In the genomic region with DNA sequence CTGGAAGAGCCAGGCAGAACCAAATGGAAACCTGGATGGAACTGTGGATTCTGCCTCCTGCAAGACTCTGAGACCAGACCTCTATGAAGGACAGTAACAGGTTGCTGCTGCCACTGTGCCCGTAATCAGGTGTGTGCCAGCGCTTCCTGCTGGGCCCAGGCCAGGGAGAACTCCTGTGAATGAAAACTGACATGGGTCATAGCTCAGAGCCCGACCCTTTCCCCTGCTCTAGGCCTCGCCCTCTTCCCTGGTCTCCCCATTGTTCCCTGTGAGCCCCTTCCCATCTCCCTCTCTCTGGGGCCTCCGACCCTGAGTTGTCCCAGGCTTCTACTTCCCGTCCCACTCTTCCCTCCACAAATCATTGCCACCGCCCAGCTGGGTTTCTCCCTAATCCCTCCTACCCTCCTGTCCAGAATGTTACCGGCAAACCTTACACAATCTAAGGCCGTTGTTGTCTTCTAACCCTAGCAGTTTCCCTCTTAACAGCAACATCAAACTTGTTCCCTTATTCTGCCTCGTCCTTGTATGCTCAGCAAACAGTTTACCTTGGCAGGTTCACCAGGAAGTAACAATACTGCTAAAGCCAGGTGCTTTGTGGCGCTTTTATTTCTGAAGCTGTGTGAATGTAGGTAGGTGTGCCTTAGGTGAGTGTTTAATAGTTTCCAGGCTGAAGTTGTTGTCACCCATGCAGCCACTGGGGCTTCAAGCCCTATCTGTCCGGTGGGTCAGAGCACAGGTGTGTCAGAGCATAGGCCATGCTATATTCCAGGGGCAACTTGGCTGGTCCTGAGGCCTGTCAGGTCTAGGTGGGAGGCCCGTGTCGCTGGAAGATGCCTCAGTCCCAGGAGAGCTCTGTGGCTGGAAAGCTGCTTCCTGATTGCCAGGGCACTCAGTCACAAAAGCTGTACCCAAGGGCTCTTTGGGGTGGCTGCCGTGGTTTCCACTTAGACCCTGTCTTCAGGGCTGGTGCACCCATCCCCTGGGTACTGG, we compare ENCODE assay signal across 12 cellular contexts. TPM values are rescaled to one million over a fixed set of nuclear protein-coding genes. Genes with fewer than 3 reads are reported as not detected.
DNase-seq lines count a peak whose midpoint lies in the region; ATAC-seq and TF ChIP-seq lines count a peak whose summit lies in the region.
"Had no signal": no experiment of that assay in that cellular context is flagged by ENCODE, and none has a peak within 500 bp of the region (broad histone marks: within the 10 kb centered on the region; RNA-seq: fewer than 3 reads in every experiment).

No MANE protein-coding gene starts in this region.

- H3K36me3 ChIP-seq in upper lobe of left lung = no peaks in the 10 kb centered on the region
- no peaks in the 10 kb centered on the region for H3K36me3 ChIP-seq in GM23248 (ENCODE audit: low read depth)
- H3K36me3 ChIP-seq: SJCRH30 had no signal

- H3K9me2 ChIP-seq in GM23248 (ENCODE audit: insufficient read depth) = no peaks in the 10 kb centered on the region

- peak overlapping the region; percentile 12 for H3K4me3 Mint-ChIP-seq in activated naive CD4-positive, alpha-beta T cell treated with anti-CD3 and anti-CD28 coated beads, Interleukin-2, amount 50 U/mL, for 24 hours
- H3K4me3 Mint-ChIP-seq: memory B cell had no signal

- DNase-seq in activated naive CD4-positive, alpha-beta T cell (lab: John Stamatoyannopoulos, UW) = no peak
- DNase-seq in NCI-H748 treated with DMSO at 0.1 percent for 48 hours (lab: John Stamatoyannopoulos, UW) (peak; percentile 83), germinal center (ENCODE audit: low spot score) (peak; percentile 22), upper lobe of left lung (peak; percentile 20 to 62), GM23248 (no peak)
- DNase-seq: KBM-7, SJCRH30, testis had no signal

- H3K27ac Mint-ChIP-seq in activated naive CD4-positive, alpha-beta T cell treated with anti-CD3 and anti-CD28 coated beads, Interleukin-2, amount 50 U/mL, for 24 hours = peak overlapping the region; percentile 90

- ATAC-seq in upper lobe of left lung (ENCODE audit: low FRiP score in 2 of 2) = peak; percentile 28 to 85
- no peak for ATAC-seq in GM21528 (IDR thresholded peaks at IDR 0.05; ENCODE audit: low FRiP score, unreplicated experiment)
- ATAC-seq in GM19452 (IDR thresholded peaks at IDR 0.05; ENCODE audit: unreplicated experiment) = no peak

- no peak overlapping the region for H3K9ac ChIP-seq in GM23248

- TF ChIP-seq EP300 in upper lobe of left lung (IDR thresholded peaks at IDR 0.05) = peak in 1 of 4 donors; percentile 41

- H2AFZ ChIP-seq in GM23248 = no peak overlapping the region

- no peaks in the 10 kb centered on the region for H3F3A ChIP-seq in GM23248 (ENCODE audit: insufficient read depth)

- no peaks in the 10 kb centered on the region for H3K79me2 ChIP-seq in GM23248 (ENCODE audit: insufficient read depth)

- H4K20me1 ChIP-seq in GM23248 (ENCODE audit: insufficient read depth) = no peaks in the 10 kb centered on the region

- H3K27me3 Mint-ChIP-seq in activated naive CD4-positive, alpha-beta T cell treated with anti-CD3 and anti-CD28 coated beads, Interleukin-2, amount 50 U/mL, for 24 hours = no peaks in the 10 kb centered on the region
- H3K27me3 Mint-ChIP-seq: memory B cell had no signal

- no peaks in the 10 kb centered on the region for H3K9me3 Mint-ChIP-seq in activated naive CD4-positive, alpha-beta T cell treated with anti-CD3 and anti-CD28 coated beads, Interleukin-2, amount 50 U/mL, for 24 hours
- H3K9me3 Mint-ChIP-seq: memory B cell had no signal

- WGBS in upper lobe of left lung, 2 donors = 62 to 68% methylated on average over 11 to 15 of the region's 15 CpGs
- 51 to 52% methylated on average over 15 of the region's 15 CpGs for WGBS in GM23248 (ENCODE audit: low coverage in 1 of 2, low lambda C conversion rate in 2 of 2, missing lambda C conversion rate in 2 of 2), 2 experiments

- H3K27ac ChIP-seq in upper lobe of left lung = peak overlapping the region; percentile 69 to 85 (median 84)
- H3K27ac ChIP-seq in GM23248 = no peak overlapping the region
- H3K27ac ChIP-seq: SJCRH30, testis had no signal

- in situ Hi-C loops in GM23248 (cut with MboI) = no loop called here

- peaks cover 64% of the 10 kb centered on the region for H3K4me1 Mint-ChIP-seq in activated naive CD4-positive, alpha-beta T cell treated with anti-CD3 and anti-CD28 coated beads, Interleukin-2, amount 50 U/mL, for 24 hours

- H3K27me3 ChIP-seq in upper lobe of left lung (no peaks in the 10 kb centered on the region), GM23248 (replicated peaks; ENCODE audit: insufficient read depth) (peaks cover under 1% of the 10 kb centered on the region; the same call in 1 of the 2 replicates)
- H3K27me3 ChIP-seq: SJCRH30, testis had no signal

- no peak overlapping the region for H3K4me2 ChIP-seq in GM23248 (ENCODE audit: unreplicated experiment)

- H3K4me1 ChIP-seq in upper lobe of left lung (peaks cover 14 to 46% (median 30%) of the 10 kb centered on the region in 4 donors), GM23248 (ENCODE audit: insufficient read depth) (0 out of 2 replicates have a peak, but pooled peaks cover 9% of the 10 kb centered on the region)
- H3K4me1 ChIP-seq: SJCRH30 had no signal

- TF ChIP-seq CTCF in upper lobe of left lung (IDR thresholded peaks at IDR 0.05) = no peak

- H3K4me3 ChIP-seq in upper lobe of left lung (no peak overlapping the region), GM23248 (no peak overlapping the region)
- H3K4me3 ChIP-seq: SJCRH30, testis had no signal

- H3K9me3 ChIP-seq in upper lobe of left lung (no peaks in the 10 kb centered on the region), GM23248 (ENCODE audit: low read depth) (no peaks in the 10 kb centered on the region)
- H3K9me3 ChIP-seq: SJCRH30, testis had no signal

- peak in 1 of 4 donors; percentile 32 for TF ChIP-seq POLR2A in upper lobe of left lung (IDR thresholded peaks at IDR 0.05)

- H3K36me3 Mint-ChIP-seq in activated naive CD4-positive, alpha-beta T cell treated with anti-CD3 and anti-CD28 coated beads, Interleukin-2, amount 50 U/mL, for 24 hours = peaks cover 2% of the 10 kb centered on the region
- H3K36me3 Mint-ChIP-seq: memory B cell had no signal

RNA-seq across cellular contexts. Expression of a gene that starts 32.0 kb away (rescaled TPM):
- total RNA-seq in upper lobe of left lung = 10 to 100 TPM in 1 of 6 donors, 1 to 10 TPM in 5; 1.2 to 10.7 (median 3.2) TPM
- total RNA-seq in GM23248 (2014; rRNA removed; shearing (Covaris generic)) = 0.32 TPM in 1 of 2 replicates, not detected in the other
- 0.24 and 0.32 TPM in 2 replicates for polyA plus RNA-seq in GM23248 (2016; fragmentation: Nextera tagmentation; extraction: Ambion mirVana)

Comparison
In these comparisons a context has a peak if more than half of its experiments do, and no peak if none do; other contexts are left out.
1. DNase-seq: peak in NCI-H748 treated with DMSO at 0.1 percent for 48 hours (single experiment), germinal center (single experiment) and upper lobe of left lung (2 of 2); none in activated naive CD4-positive, alpha-beta T cell (0 of 4) and GM23248 (single experiment).
2. ATAC-seq: peak in upper lobe of left lung (2 of 2); none in GM21528 (single experiment) and GM19452 (single experiment).